In the genomic region with DNA sequence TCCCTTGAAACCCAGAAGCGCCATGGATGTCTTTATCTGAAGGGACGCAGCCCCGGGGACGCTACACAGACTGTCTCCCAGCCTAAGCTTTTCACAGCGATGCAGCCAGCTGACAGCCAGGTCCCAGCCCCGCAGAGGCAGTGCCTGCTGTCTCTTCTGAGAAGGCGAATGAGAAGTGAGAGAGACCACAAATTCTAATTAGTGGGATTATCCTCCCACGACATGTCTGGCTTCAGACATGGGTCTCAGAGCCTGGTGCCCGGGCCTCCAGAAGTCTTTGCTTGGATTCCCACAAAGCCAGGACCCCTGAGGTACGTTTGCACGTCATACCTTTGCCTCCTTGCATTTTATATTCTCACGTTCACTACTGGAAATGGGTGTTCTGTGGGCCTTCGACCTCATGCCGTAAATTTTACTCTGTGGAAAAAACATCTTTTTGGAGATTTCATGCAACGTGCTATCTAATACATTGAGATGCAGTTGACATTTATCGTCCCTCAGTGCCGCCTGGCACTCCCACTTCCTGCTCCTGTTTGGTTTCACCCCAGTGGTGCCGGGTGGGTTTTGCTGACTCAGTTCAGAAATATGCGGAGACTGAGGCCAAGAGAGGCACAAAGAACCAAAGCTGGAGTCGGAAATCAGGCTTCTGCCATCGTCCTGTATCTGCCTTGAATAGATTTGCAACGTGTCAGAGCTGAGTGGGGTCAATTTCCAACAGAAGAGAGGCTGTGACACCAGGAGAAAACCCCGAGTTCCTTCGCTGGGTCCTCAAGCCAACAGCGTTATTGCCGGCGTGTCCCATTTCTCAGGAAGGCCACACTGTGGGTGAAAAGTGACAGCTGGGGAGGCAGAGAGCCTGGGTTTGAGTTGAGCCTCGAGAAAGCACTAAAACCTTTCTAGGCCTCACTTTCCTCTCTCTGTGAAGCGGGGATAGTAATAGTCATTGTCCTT, we compare ENCODE assay signal across 13 cellular contexts.
DNase-seq lines count a peak whose midpoint lies in the region; ATAC-seq and TF ChIP-seq lines count a peak whose summit lies in the region.
"Had no signal": no experiment of that assay in that cellular context is flagged by ENCODE, and none has a peak within 500 bp of the region (broad histone marks: within the 10 kb centered on the region; RNA-seq: fewer than 3 reads in every experiment).

No MANE protein-coding gene starts in this region.

- no peak overlapping the region for H3K27ac Mint-ChIP-seq in endothelial cell (ENCODE audit: unreplicated experiment)

- peak; percentile 64 for DNase-seq in 8988T
- peak; percentile 76 for DNase-seq in HK-2 (ENCODE audit: unreplicated experiment)
- peak; percentile 31 for DNase-seq in amniotic epithelial cell (ENCODE audit: low read depth)
- peak; percentile 45 for DNase-seq in iPS-NIHi11 (ENCODE audit: low spot score)
- DNase-seq in activated CD4-positive, CD25-positive, alpha-beta regulatory T cell (lab: John Stamatoyannopoulos, UW), result no peak
- no peak for DNase-seq in endothelial cell (ENCODE audit: low spot score)
- no peak for DNase-seq in NCI-H1105 treated with DMSO at 0.1 percent for 48 hours (lab: John Stamatoyannopoulos, UW)
- DNase-seq: GDM1, left ventricle myocardium superior, MM.1S, NCI-H69, T-helper 1 cell had no signal

- peaks cover 1% of the 10 kb centered on the region for H3K27me3 Mint-ChIP-seq in endothelial cell (ENCODE audit: unreplicated experiment)

- TF ChIP-seq CTCF in endothelial cell (IDR thresholded peaks at IDR 0.05; ENCODE audit: unreplicated experiment), result no peak

- H3K36me3 Mint-ChIP-seq in endothelial cell (ENCODE audit: low read depth, unreplicated experiment), result no peaks in the 10 kb centered on the region

- no peak overlapping the region for H3K4me3 Mint-ChIP-seq in endothelial cell (ENCODE audit: unreplicated experiment)

- no peaks in the 10 kb centered on the region for H3K4me1 Mint-ChIP-seq in endothelial cell (ENCODE audit: unreplicated experiment)

- H3K9me3 Mint-ChIP-seq in endothelial cell (ENCODE audit: unreplicated experiment), result no peaks in the 10 kb centered on the region

- ATAC-seq in HG03469 (IDR thresholded peaks at IDR 0.05; ENCODE audit: unreplicated experiment), result no peak
- ATAC-seq: left ventricle myocardium superior had no signal

Comparison
In these comparisons a context has a peak if more than half of its experiments do, and no peak if none do; other contexts are left out.
1. DNase-seq: peak in 8988T (single experiment), HK-2 (single experiment), amniotic epithelial cell (single experiment) and iPS-NIHi11 (single experiment); none in activated CD4-positive, CD25-positive, alpha-beta regulatory T cell (0 of 4), endothelial cell (single experiment) and NCI-H1105 treated with DMSO at 0.1 percent for 48 hours (single experiment).